Comparison of ENCODE assay signal across 33 cellular contexts in genomic region chr11:74780277-74780870, GRCh38. TPM values are rescaled to one million over a fixed set of nuclear protein-coding genes. Genes with fewer than 3 reads are reported as not detected.
"Had no signal": no experiment of that assay in that cellular context is flagged by ENCODE, and none has a peak within 500 bp of the region (broad histone marks: within the 10 kb centered on the region; RNA-seq: fewer than 3 reads in every experiment).

No MANE protein-coding gene starts in this region.

- H3K27ac ChIP-seq: esophagus muscularis mucosa, gastrocnemius medialis, right atrium auricular region, tibial nerve, WERI-Rb-1 had no signal

- H3K36me3 ChIP-seq: esophagus muscularis mucosa, gastrocnemius medialis, right atrium auricular region, tibial nerve had no signal

- H3K27ac Mint-ChIP-seq: activated CD4-positive, alpha-beta memory T cell treated with anti-CD3 and anti-CD28 coated beads for 36 hours; activated CD4-positive, alpha-beta T cell treated with anti-CD3 and anti-CD28 coated beads, Interleukin-2, amount 10 ng/mL, durations not matched to agents 24 days and 14 days; activated naive CD4-positive, alpha-beta T cell treated with anti-CD3 and anti-CD28 coated beads, Interleukin-2, amount 10 ng/mL, durations not matched to agents 7 days and 5 days; activated naive CD8-positive, alpha-beta T cell treated with anti-CD3 and anti-CD28 coated beads, Interleukin-2, amount 10 ng/mL, durations not matched to agents 7 days and 5 days; activated T-helper 1 cell treated with anti-CD3 and anti-CD28 coated beads, Interleukin-12 subunit alpha, Interleukin-12 subunit beta, Interleukin-2, Interleukin-4 antibody, amounts not matched to agents 30 ng/mL and 10 ng/mL and 1 ng/mL, durations not matched to agents 14 hours and 24 hours and 36 hours; dendritic cell treated with granulocyte-macrophage colony-stimulating factor and Interleukin-4, amounts not matched to agents 40 ng/mL and 50 ng/mL, for 4 days; naive thymus-derived CD8-positive, alpha-beta T cell; T-cell had no signal

- ATAC-seq: gastrocnemius medialis; left colon; naive thymus-derived CD8-positive, alpha-beta T cell; T-cell had no signal

- H3K9me3 ChIP-seq: esophagus muscularis mucosa, gastrocnemius medialis, right atrium auricular region, tibial nerve had no signal

- DNase-seq: activated CD4-positive, alpha-beta memory T cell treated with anti-CD3 and anti-CD28 coated beads for 36 hours; activated CD4-positive, alpha-beta T cell treated with anti-CD3 and anti-CD28 coated beads, Interleukin-2, amount 10 ng/mL, durations not matched to agents 24 days and 14 days; activated CD4-positive, CD25-positive, alpha-beta regulatory T cell treated with anti-CD3 and anti-CD28 coated beads, Interleukin-2, amount 50 U/mL, for 72 hours; activated CD8-positive, alpha-beta memory T cell treated with anti-CD3 and anti-CD28 coated beads, Interleukin-2, amount 50 U/mL, for 4 hours; activated gamma-delta T cell; activated naive CD4-positive, alpha-beta T cell treated with anti-CD3 and anti-CD28 coated beads, Interleukin-2, amount 10 ng/mL, durations not matched to agents 7 days and 5 days; activated naive CD8-positive, alpha-beta T cell treated with anti-CD3 and anti-CD28 coated beads, Interleukin-2, amount 10 ng/mL, durations not matched to agents 7 days and 5 days; activated T-cell treated with anti-CD3 and anti-CD28 coated beads, Interleukin-2, amount 50 U/mL, for 1 hour; caudate nucleus; effector CD4-positive, alpha-beta T cell; gastrocnemius medialis; glutamatergic neuron; kidney; left colon; mammary epithelial cell; midbrain; naive thymus-derived CD8-positive, alpha-beta T cell; occipital lobe; stimulated activated CD4-positive, alpha-beta T cell treated with anti-CD3 and anti-CD28 coated beads, Interleukin-15, amount 100 ng/mL, for 24 hours; stimulated activated CD4-positive, alpha-beta T cell treated with anti-CD3 and anti-CD28 coated beads, Interleukin-2, amount 100 ng/mL, for 24 hours; stimulated activated naive CD4-positive, alpha-beta T cell; T-cell; WERI-Rb-1 had no signal

- H3K27me3 Mint-ChIP-seq: activated CD4-positive, alpha-beta memory T cell treated with anti-CD3 and anti-CD28 coated beads for 36 hours; activated CD4-positive, alpha-beta T cell treated with anti-CD3 and anti-CD28 coated beads, Interleukin-2, amount 10 ng/mL, durations not matched to agents 24 days and 14 days; activated naive CD4-positive, alpha-beta T cell treated with anti-CD3 and anti-CD28 coated beads, Interleukin-2, amount 10 ng/mL, durations not matched to agents 7 days and 5 days; activated naive CD8-positive, alpha-beta T cell treated with anti-CD3 and anti-CD28 coated beads, Interleukin-2, amount 10 ng/mL, durations not matched to agents 7 days and 5 days; dendritic cell treated with granulocyte-macrophage colony-stimulating factor and Interleukin-4, amounts not matched to agents 40 ng/mL and 50 ng/mL, for 4 days; naive thymus-derived CD8-positive, alpha-beta T cell; T-cell had no signal

- H3K4me3 ChIP-seq: esophagus muscularis mucosa, gastrocnemius medialis, right atrium auricular region, tibial nerve had no signal

- H3K27me3 ChIP-seq: esophagus muscularis mucosa, gastrocnemius medialis, right atrium auricular region, tibial nerve had no signal

- H3K9me3 Mint-ChIP-seq: activated CD4-positive, alpha-beta memory T cell treated with anti-CD3 and anti-CD28 coated beads for 36 hours; activated CD4-positive, alpha-beta T cell treated with anti-CD3 and anti-CD28 coated beads, Interleukin-2, amount 10 ng/mL, durations not matched to agents 24 days and 14 days; activated naive CD4-positive, alpha-beta T cell treated with anti-CD3 and anti-CD28 coated beads, Interleukin-2, amount 10 ng/mL, durations not matched to agents 7 days and 5 days; activated naive CD8-positive, alpha-beta T cell treated with anti-CD3 and anti-CD28 coated beads, Interleukin-2, amount 10 ng/mL, durations not matched to agents 7 days and 5 days; activated T-helper 1 cell treated with anti-CD3 and anti-CD28 coated beads, Interleukin-12 subunit alpha, Interleukin-12 subunit beta, Interleukin-2, Interleukin-4 antibody, amounts not matched to agents 30 ng/mL and 10 ng/mL and 1 ng/mL, durations not matched to agents 14 hours and 24 hours and 36 hours; dendritic cell treated with granulocyte-macrophage colony-stimulating factor and Interleukin-4, amounts not matched to agents 40 ng/mL and 50 ng/mL, for 4 days; naive thymus-derived CD8-positive, alpha-beta T cell; neural crest cell; T-cell had no signal

- H3K4me3 Mint-ChIP-seq: activated CD4-positive, alpha-beta memory T cell treated with anti-CD3 and anti-CD28 coated beads for 36 hours; activated CD4-positive, alpha-beta T cell treated with anti-CD3 and anti-CD28 coated beads, Interleukin-2, amount 10 ng/mL, durations not matched to agents 24 days and 14 days; activated naive CD4-positive, alpha-beta T cell treated with anti-CD3 and anti-CD28 coated beads, Interleukin-2, amount 10 ng/mL, durations not matched to agents 7 days and 5 days; activated naive CD8-positive, alpha-beta T cell treated with anti-CD3 and anti-CD28 coated beads, Interleukin-2, amount 10 ng/mL, durations not matched to agents 7 days and 5 days; activated T-helper 1 cell treated with anti-CD3 and anti-CD28 coated beads, Interleukin-12 subunit alpha, Interleukin-12 subunit beta, Interleukin-2, Interleukin-4 antibody, amounts not matched to agents 30 ng/mL and 10 ng/mL and 1 ng/mL, durations not matched to agents 14 hours and 24 hours and 36 hours; dendritic cell treated with granulocyte-macrophage colony-stimulating factor and Interleukin-4, amounts not matched to agents 40 ng/mL and 50 ng/mL, for 4 days; naive thymus-derived CD8-positive, alpha-beta T cell; neural crest cell; T-cell had no signal

RNA-seq across cellular contexts. Expression of gene CHRDL2, which starts 49.1 kb away (rescaled TPM):
- total RNA-seq: activated CD4-positive, alpha-beta memory T cell treated with anti-CD3 and anti-CD28 coated beads for 36 hours; activated CD4-positive, alpha-beta T cell treated with anti-CD3 and anti-CD28 coated beads, Interleukin-2, amount 10 ng/mL, durations not matched to agents 24 days and 14 days; activated CD8-positive, alpha-beta memory T cell treated with anti-CD3 and anti-CD28 coated beads for 36 hours; activated naive CD8-positive, alpha-beta T cell treated with anti-CD3 and anti-CD28 coated beads, Interleukin-2, amount 10 ng/mL, durations not matched to agents 7 days and 5 days; activated T-helper 1 cell treated with anti-CD3 and anti-CD28 coated beads, Interleukin-12 subunit alpha, Interleukin-12 subunit beta, Interleukin-2, Interleukin-4 antibody, amounts not matched to agents 30 ng/mL and 10 ng/mL and 1 ng/mL, durations not matched to agents 14 hours and 24 hours and 36 hours; chondrocyte; mammary epithelial cell; naive thymus-derived CD8-positive, alpha-beta T cell; occipital lobe; pulmonary artery endothelial cell; T-helper 2 cell treated with Interferon-gamma antibody and Interleukin-4, amounts not matched to agents 100 ng/mL and 5 ng/mL, for 36 hours; tibial nerve had no signal
